20 cellular contexts compared by ENCODE assay signal in the genomic region with DNA sequence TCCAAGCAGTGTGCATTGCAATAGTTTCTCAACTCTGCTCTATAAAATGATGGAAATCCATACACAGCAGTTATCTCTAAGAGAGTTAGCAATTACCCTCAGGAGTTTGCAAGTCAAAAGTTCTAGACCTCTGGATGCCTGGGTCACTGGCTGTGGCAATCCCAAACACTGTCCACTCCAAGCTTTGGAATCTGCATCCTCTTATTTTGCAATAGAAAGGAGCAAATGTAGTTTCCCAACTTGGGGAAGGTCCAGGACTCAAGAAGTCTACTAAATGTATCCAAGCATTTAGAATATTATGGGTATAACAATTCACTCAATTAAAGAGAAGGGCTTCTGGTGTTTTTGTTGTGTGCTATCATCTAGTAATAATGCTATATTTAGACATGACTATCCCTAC.
"Had no signal": no experiment of that assay in that cellular context is flagged by ENCODE, and none has a peak within 500 bp of the region (broad histone marks: within the 10 kb centered on the region; RNA-seq: fewer than 3 reads in every experiment).

No MANE protein-coding gene starts in this region.

- H3K4me3 ChIP-seq: Peyer's patch had no signal

- H3K27ac ChIP-seq: Peyer's patch, RWPE1 had no signal

- H3K4me1 ChIP-seq: Peyer's patch had no signal

- H3K27me3 ChIP-seq: Peyer's patch had no signal

- DNase-seq: activated CD4-positive, alpha-beta T cell treated with anti-CD3 and anti-CD28 coated beads for 48 hours; activated CD4-positive, alpha-beta T cell treated with anti-CD3 and anti-CD28 coated beads, Interleukin-2, amount 50 U/mL, for 4 hours; activated CD4-positive, CD25-positive, alpha-beta regulatory T cell treated with anti-CD3 and anti-CD28 coated beads, Interleukin-2, amount 50 U/mL, for 72 hours; activated CD8-positive, alpha-beta memory T cell treated with anti-CD3 and anti-CD28 coated beads, Interleukin-2, amount 50 U/mL, for 48 hours; activated CD8-positive, alpha-beta T cell treated with anti-CD3 and anti-CD28 coated beads, Interleukin-2, amount 10 ng/mL, durations not matched to agents 7 days and 5 days; activated T-cell treated with anti-CD3 and anti-CD28 coated beads, Interleukin-2, amount 50 U/mL, for 1 hour; amniotic stem cell; KG1; NCI-H1048; NCI-H146; NCI-H187 treated with DMSO at 0.1 percent for 48 hours; NCI-H2081 treated with DMSO at 0.1 percent for 48 hours; NCI-H446; NCI-H524; Peyer's patch; SHP77 treated with DMSO at 0.1 percent for 48 hours; T-helper 17 cell; T-helper 9 cell had no signal

- H3K9me3 ChIP-seq: Peyer's patch had no signal

- H3K36me3 ChIP-seq: Peyer's patch had no signal

- ATAC-seq: activated CD8-positive, alpha-beta T cell treated with anti-CD3 and anti-CD28 coated beads, Interleukin-2, amount 10 ng/mL, durations not matched to agents 7 days and 5 days; T-helper 17 cell; WTC11 had no signal
